In genomic region chr5:141760753-141761152, GRCh38 we compare ENCODE assay signal across 15 cellular contexts.
A peak's percentile ranks its signal among the peaks of the same experiment; 100 is the strongest.
DNase-seq lines count a peak whose midpoint lies in the region.
"Had no signal": no experiment of that assay in that cellular context is flagged by ENCODE, and none has a peak within 500 bp of the region (broad histone marks: within the 10 kb centered on the region; RNA-seq: fewer than 3 reads in every experiment).

No MANE protein-coding gene starts in this region.

- H3K14ac ChIP-seq in neuronal stem cell (ENCODE audit: low read length) = no peak overlapping the region

- no peak overlapping the region for H4K8ac ChIP-seq in neuronal stem cell (ENCODE audit: low read depth, low read length)

- H2AK5ac ChIP-seq in neuronal stem cell (ENCODE audit: low read depth, low read length) = no peak overlapping the region

- peaks cover 10 to 54% (median 41%) of the 10 kb centered on the region in 10 experiments; a peak in 19 of 20 replicates for H3K4me1 ChIP-seq in BLaER1 treated with 17β-estradiol and CSF1 and Interleukin-3, amounts not matched to agents 10 nM and 100 nM
- H3K4me1 ChIP-seq in neuronal stem cell (ENCODE audit: control insufficient read depth in 2 of 2, insufficient read depth in 1 of 2, low read depth in 1 of 2, low read length in 2 of 2) = peaks cover 9 to 26% of the 10 kb centered on the region in 2 donors

- WGBS in neuronal stem cell (ENCODE audit: extremely low coverage in 2 of 2, insufficient read length in 2 of 2, insufficient replicate concordance in 1 of 2), 2 donors = no CpG with 5 or more reads among the region's 10 CpGs

- H3K9ac ChIP-seq in BLaER1 treated with 17β-estradiol and CSF1 and Interleukin-3, amounts not matched to agents 10 nM and 100 nM = no peak overlapping the region
- H3K9ac ChIP-seq in neuronal stem cell (ENCODE audit: low read depth, low read length, poor library complexity) = no peak overlapping the region
- H3K9ac ChIP-seq: GM23248 had no signal

- no peak overlapping the region for H2BK15ac ChIP-seq in neuronal stem cell (ENCODE audit: low read length)

- H3K27me3 ChIP-seq in BLaER1 treated with 17β-estradiol and CSF1 and Interleukin-3, amounts not matched to agents 10 nM and 100 nM = peaks cover 0 to 11% (median 0%) of the 10 kb centered on the region in 11 experiments; a peak in 4 of 22 replicates
- 0 out of 2 replicates have a peak, but pooled peaks cover 1% of the 10 kb centered on the region for H3K27me3 ChIP-seq in H7 (ENCODE audit: control insufficient read depth, insufficient read depth, low read length)
- peaks cover 0 to 6% (median 0%) of the 10 kb centered on the region in 3 experiments for H3K27me3 ChIP-seq in neuronal stem cell (ENCODE audit: control insufficient read depth in 3 of 3, insufficient read depth in 3 of 3, low read depth in 1 of 3, low read length in 3 of 3)
- peaks cover 50% of the 10 kb centered on the region for H3K27me3 ChIP-seq in MG63

- peak overlapping the region; percentile 48 for H3K18ac ChIP-seq in neuronal stem cell (ENCODE audit: low read length)

- no peaks in the 10 kb centered on the region for H3K9me3 ChIP-seq in BLaER1 treated with 17β-estradiol and CSF1 and Interleukin-3, amounts not matched to agents 10 nM and 100 nM (replicated peaks in 1 of 11)
- H3K9me3 ChIP-seq in neuronal stem cell (replicated peaks in 1 of 2; ENCODE audit: control insufficient read depth in 2 of 2, insufficient read depth in 1 of 2, low read depth in 1 of 2, low read length in 2 of 2) (peaks cover 0 to 2% of the 10 kb centered on the region in 2 donors), MG63 (no peaks in the 10 kb centered on the region)

- H4K20me1 ChIP-seq in BLaER1 treated with 17β-estradiol and CSF1 and Interleukin-3, amounts not matched to agents 10 nM and 100 nM = peaks cover 0 to 44% (median 0%) of the 10 kb centered on the region in 11 experiments; a peak in 6 of 22 replicates

- H2BK12ac ChIP-seq in neuronal stem cell (ENCODE audit: low read length) = no peak overlapping the region

- no peak overlapping the region for H2BK5ac ChIP-seq in neuronal stem cell (ENCODE audit: low read length)

- no peaks in the 10 kb centered on the region for H3K36me3 ChIP-seq in BLaER1 treated with 17β-estradiol and CSF1 and Interleukin-3, amounts not matched to agents 10 nM and 100 nM
- H3K36me3 ChIP-seq in H7 (replicated peaks; ENCODE audit: control insufficient read depth, insufficient read depth, low read length) (no peaks in the 10 kb centered on the region), neuronal stem cell (replicated peaks in 1 of 2; ENCODE audit: control insufficient read depth in 2 of 2, insufficient read depth in 2 of 2, low read length in 2 of 2) (no peaks in the 10 kb centered on the region), MG63 (no peaks in the 10 kb centered on the region)

- H3K23ac ChIP-seq in neuronal stem cell (ENCODE audit: low read depth, low read length, poor library complexity) = no peak overlapping the region

- H3K4ac ChIP-seq in neuronal stem cell (ENCODE audit: low read length) = no peak overlapping the region

- no peak overlapping the region for H2BK120ac ChIP-seq in neuronal stem cell (ENCODE audit: low read depth, low read length)

- peak overlapping the region in 8 of 11 experiments; percentile 10 to 76 (median 49); a peak in 11 of 22 replicates for H3K4me2 ChIP-seq in BLaER1 treated with 17β-estradiol and CSF1 and Interleukin-3, amounts not matched to agents 10 nM and 100 nM
- no peak overlapping the region for H3K4me2 ChIP-seq in neuronal stem cell (ENCODE audit: insufficient read depth, low read length, poor library complexity, severe bottlenecking)

- no peaks in the 10 kb centered on the region for H3K79me1 ChIP-seq in neuronal stem cell (ENCODE audit: low read depth, low read length)

- DNase-seq in H7 (peak; percentile 70), neuronal stem cell (ENCODE audit: low spot score) (no peak), inferior parietal cortex (ENCODE audit: extremely low spot score) (no peak), MG63 (no peak)
- DNase-seq in activated effector memory CD4-positive, alpha-beta T cell treated with Interleukin-2 at 50 U/mL for 16 hours = no peak
- DNase-seq: CD4-positive, alpha-beta T cell; CD8-positive, alpha-beta memory T cell; DMS 273 treated with DMSO at 0.1 percent for 48 hours; DMS79; EL; GDM1; HCEC 1CT had no signal

- H3K4me3 ChIP-seq in BLaER1 treated with 17β-estradiol and CSF1 and Interleukin-3, amounts not matched to agents 10 nM and 100 nM = no peak overlapping the region
- H3K4me3 ChIP-seq in H7 (ENCODE audit: insufficient read depth, low read depth, low read length) (no peak overlapping the region), neuronal stem cell (ENCODE audit: low read length in 2 of 2) (no peak overlapping the region), MG63 (no peak overlapping the region)
- H3K4me3 ChIP-seq: GM12878, GM23248 had no signal

- H2AFZ ChIP-seq in neuronal stem cell (ENCODE audit: low read length) = no peak overlapping the region
- H2AFZ ChIP-seq: GM23248 had no signal

- H3K27ac ChIP-seq in BLaER1 treated with 17β-estradiol and CSF1 and Interleukin-3, amounts not matched to agents 10 nM and 100 nM = 0 out of 22 replicates have a peak overlapping the region, but pooled peaks of 1 of the 11 experiments have one; percentile 37
- H3K27ac ChIP-seq in neuronal stem cell (replicated peaks; ENCODE audit: low read length) = no peak overlapping the region
- H3K27ac ChIP-seq: GM23248 had no signal

- no peak overlapping the region for H4K91ac ChIP-seq in neuronal stem cell (ENCODE audit: low read depth, low read length, poor library complexity)
